1 cellular context compared by ENCODE assay signal in the genomic region with DNA sequence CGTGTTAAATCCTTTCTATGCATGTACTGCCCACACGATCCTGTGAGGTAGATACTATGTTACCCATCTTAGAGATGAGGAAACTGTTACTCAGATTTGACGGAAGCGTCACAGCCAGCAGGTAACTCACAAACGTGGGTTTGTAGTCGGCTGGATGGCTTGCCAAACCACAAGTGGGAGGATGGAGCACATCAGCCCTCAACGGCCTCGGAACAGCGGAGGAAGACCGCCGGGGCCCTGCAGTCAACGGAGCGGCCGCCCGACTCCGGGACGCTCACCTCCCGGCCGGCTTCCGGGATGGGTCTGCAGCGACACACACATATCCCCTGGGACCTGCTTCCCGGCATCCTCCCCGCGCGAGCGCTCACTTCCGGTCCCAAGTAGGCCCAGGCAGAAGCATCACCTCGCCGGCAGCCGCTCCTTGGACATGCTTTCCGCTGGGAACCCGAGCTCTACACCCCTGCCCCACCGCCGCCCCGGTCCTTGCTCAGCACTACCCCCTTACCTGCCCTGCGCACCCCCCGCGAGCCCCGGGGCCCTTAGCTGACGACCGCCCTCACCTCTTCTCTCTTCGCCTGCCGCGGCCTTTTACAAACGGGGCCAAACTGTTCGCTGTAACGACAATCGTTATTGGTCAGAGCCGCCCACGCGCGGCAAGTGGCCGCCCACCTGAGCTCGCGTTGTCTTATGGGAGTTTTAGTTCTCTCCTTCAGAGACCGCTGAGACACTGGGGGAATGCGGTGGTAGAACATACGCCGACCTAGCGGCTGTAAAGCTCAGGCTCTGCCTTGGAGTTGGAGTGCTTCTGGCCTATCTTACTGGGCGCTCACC.
A peak's percentile ranks its signal among the peaks of the same experiment; 100 is the strongest.
TF ChIP-seq lines count a peak whose summit lies in the region.

Gene C2orf42, minus strand, starts transcription at position 607 of the 831 bp plus-strand sequence. CDS start 9,034 bp downstream, outside the sequence.

TF ChIP-seq in GM12878, 131 proteins besides CTCF, POLR2A, EP300 and RAD21 (continued from another document and continues in another):
- TF ChIP-seq, protein P1, sequence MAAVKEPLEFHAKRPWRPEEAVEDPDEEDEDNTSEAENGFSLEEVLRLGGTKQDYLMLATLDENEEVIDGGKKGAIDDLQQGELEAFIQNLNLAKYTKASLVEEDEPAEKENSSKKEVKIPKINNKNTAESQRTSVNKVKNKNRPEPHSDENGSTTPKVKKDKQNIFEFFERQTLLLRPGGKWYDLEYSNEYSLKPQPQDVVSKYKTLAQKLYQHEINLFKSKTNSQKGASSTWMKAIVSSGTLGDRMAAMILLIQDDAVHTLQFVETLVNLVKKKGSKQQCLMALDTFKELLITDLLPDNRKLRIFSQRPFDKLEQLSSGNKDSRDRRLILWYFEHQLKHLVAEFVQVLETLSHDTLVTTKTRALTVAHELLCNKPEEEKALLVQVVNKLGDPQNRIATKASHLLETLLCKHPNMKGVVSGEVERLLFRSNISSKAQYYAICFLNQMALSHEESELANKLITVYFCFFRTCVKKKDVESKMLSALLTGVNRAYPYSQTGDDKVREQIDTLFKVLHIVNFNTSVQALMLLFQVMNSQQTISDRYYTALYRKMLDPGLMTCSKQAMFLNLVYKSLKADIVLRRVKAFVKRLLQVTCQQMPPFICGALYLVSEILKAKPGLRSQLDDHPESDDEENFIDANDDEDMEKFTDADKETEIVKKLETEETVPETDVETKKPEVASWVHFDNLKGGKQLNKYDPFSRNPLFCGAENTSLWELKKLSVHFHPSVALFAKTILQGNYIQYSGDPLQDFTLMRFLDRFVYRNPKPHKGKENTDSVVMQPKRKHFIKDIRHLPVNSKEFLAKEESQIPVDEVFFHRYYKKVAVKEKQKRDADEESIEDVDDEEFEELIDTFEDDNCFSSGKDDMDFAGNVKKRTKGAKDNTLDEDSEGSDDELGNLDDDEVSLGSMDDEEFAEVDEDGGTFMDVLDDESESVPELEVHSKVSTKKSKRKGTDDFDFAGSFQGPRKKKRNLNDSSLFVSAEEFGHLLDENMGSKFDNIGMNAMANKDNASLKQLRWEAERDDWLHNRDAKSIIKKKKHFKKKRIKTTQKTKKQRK (IDR thresholded peaks at IDR 0.05; ENCODE audit: low read depth, low read length), result no peak
- TF ChIP-seq ZNF622 (IDR thresholded peaks at IDR 0.05) (no peak), TCF7 (IDR thresholded peaks at IDR 0.05; ENCODE audit: borderline replicate concordance) (0 out of 2 replicates have a peak, but pooled peaks have one; percentile 6), TCF12 (IDR thresholded peaks at IDR 0.05; ENCODE audit: low read depth, low read length) (peak; percentile 67; the same call in 1 of the 2 replicates), HDAC6 (IDR thresholded peaks at IDR 0.05; ENCODE audit: unreplicated experiment) (peak; percentile 49), IKZF1 (conservative IDR thresholded peaks at IDR 0.05) (peak; percentile 98), CHD2 (IDR thresholded peaks at IDR 0.05; ENCODE audit: borderline replicate concordance, low read depth, low read length) (peak; percentile 86; the same call in 1 of the 2 replicates), ATF7 (IDR thresholded peaks at IDR 0.05; ENCODE audit: low read depth) (peak; percentile 65), CREM (IDR thresholded peaks at IDR 0.05; ENCODE audit: low read depth) (peak; percentile 81), CREB1 (IDR thresholded peaks at IDR 0.05; ENCODE audit: low read depth) (peak; percentile 88), YY1 (IDR thresholded peaks at IDR 0.05; ENCODE audit: low read depth, low read length) (peak; percentile 20; the same call in 1 of the 2 replicates), ZBED1 (IDR thresholded peaks at IDR 0.05; ENCODE audit: borderline replicate concordance) (peak; percentile 44; the same call in 1 of the 2 replicates), TAF1 (IDR thresholded peaks at IDR 0.05; ENCODE audit: borderline replicate concordance, low read depth, low read length) (peak; percentile 73), IRF4 (IDR thresholded peaks at IDR 0.05; ENCODE audit: low read depth, low read length) (0 out of 2 replicates have a peak, but pooled peaks have one; percentile 35), MEF2B (IDR thresholded peaks at IDR 0.05; ENCODE audit: partially characterized antibody, poor library complexity, severe bottlenecking) (peak; percentile 100), POLR2AphosphoS5 (IDR thresholded peaks at IDR 0.05; ENCODE audit: low read length) (peak; percentile 99), MLLT1 (IDR thresholded peaks at IDR 0.05) (peak; percentile 46), DPF2 (IDR thresholded peaks at IDR 0.05) (peak; percentile 84), EZH2 (IDR thresholded peaks at IDR 0.05; ENCODE audit: borderline replicate concordance, control insufficient read depth, low read depth, low read length) (no peak), EED (IDR thresholded peaks at IDR 0.05; ENCODE audit: low read depth) (peak; percentile 74), SREBF2 (IDR thresholded peaks at IDR 0.05; ENCODE audit: low read length) (peak; percentile 88), SP1 (IDR thresholded peaks at IDR 0.05; ENCODE audit: low read depth, low read length) (peak; percentile 95), CHD1 (IDR thresholded peaks at IDR 0.05; ENCODE audit: low read depth, low read length) (0 out of 2 replicates have a peak, but pooled peaks have one; percentile 44), HCFC1 (IDR thresholded peaks at IDR 0.05; ENCODE audit: low read length) (peak; percentile 78), EGR1 (IDR thresholded peaks at IDR 0.05; ENCODE audit: borderline replicate concordance in 1 of 2, low read depth in 2 of 2, low read length in 2 of 2) (peak; percentile 60 to 100), RB1 (IDR thresholded peaks at IDR 0.05; ENCODE audit: borderline replicate concordance) (no peak; the same call in 1 of the 2 replicates), HSF1 (IDR thresholded peaks at IDR 0.05; ENCODE audit: low read depth, low read length) (no peak), CEBPB (IDR thresholded peaks at IDR 0.05; ENCODE audit: borderline replicate concordance in 1 of 2, low read depth in 2 of 2, low read length in 2 of 2) (no peak), SKIL (IDR thresholded peaks at IDR 0.05; ENCODE audit: low read depth, poor library complexity, severe bottlenecking) (peak; percentile 72), KDM1A (IDR thresholded peaks at IDR 0.05; ENCODE audit: borderline replicate concordance) (no peak), NFIC (IDR thresholded peaks at IDR 0.05; ENCODE audit: low read depth, low read length) (peak; percentile 67; the same call in 1 of the 2 replicates), SRF (IDR thresholded peaks at IDR 0.05; ENCODE audit: low read depth in 2 of 2, low read length in 2 of 2) (0 out of 4 replicates have a peak, but pooled peaks of 1 of the 2 experiments have one; percentile 66), GABPA (IDR thresholded peaks at IDR 0.05; ENCODE audit: low read depth) (peak; percentile 88), CUX1 (IDR thresholded peaks at IDR 0.05; ENCODE audit: insufficient replicate concordance, low read depth, low read length) (no peak), SMAD5 (IDR thresholded peaks at IDR 0.05; ENCODE audit: low read depth) (peak; percentile 90)
- TF ChIP-seq, protein P2, sequence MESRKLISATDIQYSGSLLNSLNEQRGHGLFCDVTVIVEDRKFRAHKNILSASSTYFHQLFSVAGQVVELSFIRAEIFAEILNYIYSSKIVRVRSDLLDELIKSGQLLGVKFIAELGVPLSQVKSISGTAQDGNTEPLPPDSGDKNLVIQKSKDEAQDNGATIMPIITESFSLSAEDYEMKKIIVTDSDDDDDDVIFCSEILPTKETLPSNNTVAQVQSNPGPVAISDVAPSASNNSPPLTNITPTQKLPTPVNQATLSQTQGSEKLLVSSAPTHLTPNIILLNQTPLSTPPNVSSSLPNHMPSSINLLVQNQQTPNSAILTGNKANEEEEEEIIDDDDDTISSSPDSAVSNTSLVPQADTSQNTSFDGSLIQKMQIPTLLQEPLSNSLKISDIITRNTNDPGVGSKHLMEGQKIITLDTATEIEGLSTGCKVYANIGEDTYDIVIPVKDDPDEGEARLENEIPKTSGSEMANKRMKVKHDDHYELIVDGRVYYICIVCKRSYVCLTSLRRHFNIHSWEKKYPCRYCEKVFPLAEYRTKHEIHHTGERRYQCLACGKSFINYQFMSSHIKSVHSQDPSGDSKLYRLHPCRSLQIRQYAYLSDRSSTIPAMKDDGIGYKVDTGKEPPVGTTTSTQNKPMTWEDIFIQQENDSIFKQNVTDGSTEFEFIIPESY (IDR thresholded peaks at IDR 0.05), result no peak
- TF ChIP-seq, protein P3, sequence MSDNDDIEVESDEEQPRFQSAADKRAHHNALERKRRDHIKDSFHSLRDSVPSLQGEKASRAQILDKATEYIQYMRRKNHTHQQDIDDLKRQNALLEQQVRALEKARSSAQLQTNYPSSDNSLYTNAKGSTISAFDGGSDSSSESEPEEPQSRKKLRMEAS (IDR thresholded peaks at IDR 0.05; ENCODE audit: low read depth, low read length), result peak; percentile 54; the same call in 1 of the 2 replicates
- TF ChIP-seq, protein P4, sequence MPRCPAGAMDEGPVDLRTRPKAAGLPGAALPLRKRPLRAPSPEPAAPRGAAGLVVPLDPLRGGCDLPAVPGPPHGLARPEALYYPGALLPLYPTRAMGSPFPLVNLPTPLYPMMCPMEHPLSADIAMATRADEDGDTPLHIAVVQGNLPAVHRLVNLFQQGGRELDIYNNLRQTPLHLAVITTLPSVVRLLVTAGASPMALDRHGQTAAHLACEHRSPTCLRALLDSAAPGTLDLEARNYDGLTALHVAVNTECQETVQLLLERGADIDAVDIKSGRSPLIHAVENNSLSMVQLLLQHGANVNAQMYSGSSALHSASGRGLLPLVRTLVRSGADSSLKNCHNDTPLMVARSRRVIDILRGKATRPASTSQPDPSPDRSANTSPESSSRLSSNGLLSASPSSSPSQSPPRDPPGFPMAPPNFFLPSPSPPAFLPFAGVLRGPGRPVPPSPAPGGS (IDR thresholded peaks at IDR 0.05; ENCODE audit: borderline replicate concordance, insufficient read depth, low read depth, low read length, poor library complexity, severe bottlenecking), result no peak
